1 cellular context compared by ENCODE assay signal in genomic region chr3:81592101-81592500, GRCh38.
TF ChIP-seq lines count a peak whose summit lies in the region.

No MANE protein-coding gene starts in this region.

TF ChIP-seq in IMR-90, 13 proteins besides CTCF, POLR2A, EP300 and RAD21 (continued from another document):
- TF ChIP-seq MAZ (IDR thresholded peaks at IDR 0.05; ENCODE audit: borderline replicate concordance, low read depth, low read length) (no peak), RCOR1 (IDR thresholded peaks at IDR 0.05; ENCODE audit: insufficient replicate concordance, low read length) (no peak), SMC3 (IDR thresholded peaks at IDR 0.05; ENCODE audit: low read depth, low read length) (no peak), CEBPB (IDR thresholded peaks at IDR 0.05; ENCODE audit: low read depth, low read length) (no peak), BHLHE40 (IDR thresholded peaks at IDR 0.05; ENCODE audit: low read depth, low read length) (no peak), MAFK (IDR thresholded peaks at IDR 0.05; ENCODE audit: low read depth, low read length) (no peak), MXI1 (IDR thresholded peaks at IDR 0.05; ENCODE audit: borderline replicate concordance, low read depth, low read length) (no peak)
